Comparison of ENCODE assay signal across 22 cellular contexts in genomic region chr5:82339744-82340143, GRCh38.
"Had no signal": no experiment of that assay in that cellular context is flagged by ENCODE, and none has a peak within 500 bp of the region (broad histone marks: within the 10 kb centered on the region; RNA-seq: fewer than 3 reads in every experiment).

No MANE protein-coding gene starts in this region.

- H3K9me3 Mint-ChIP-seq: activated naive CD8-positive, alpha-beta T cell treated with anti-CD3 and anti-CD28 coated beads for 36 hours; activated T-cell treated with anti-CD3 and anti-CD28 coated beads, Interleukin-2, amount 50 U/mL, for 4 hours; activated T-helper 2 cell treated with anti-CD3 and anti-CD28 coated beads, Interferon-gamma antibody, Interleukin-2, Interleukin-4, amounts not matched to agents 10 μg/mL and 5 μg/mL and 100 μg/mL, durations not matched to agents 14 hours and 24 hours and 36 hours; neural crest cell had no signal

- H3K4me3 ChIP-seq: mucosa of descending colon, spleen had no signal

- H3K36me3 ChIP-seq: spleen had no signal

- H3K36me3 Mint-ChIP-seq: activated naive CD8-positive, alpha-beta T cell treated with anti-CD3 and anti-CD28 coated beads for 36 hours had no signal

- ATAC-seq: activated T-cell treated with anti-CD3 and anti-CD28 coated beads, Interleukin-2, amount 50 U/mL, for 4 hours; left ventricle myocardium superior; mucosa of descending colon; T-helper 17 cell had no signal

- DNase-seq: activated CD4-positive, alpha-beta T cell treated with anti-CD3 and anti-CD28 coated beads for 4 hours; activated CD4-positive, alpha-beta T cell treated with anti-CD3 and anti-CD28 coated beads, Interleukin-2, amount 50 U/mL, for 48 hours; activated CD4-positive, CD25-positive, alpha-beta regulatory T cell; activated CD8-positive, alpha-beta memory T cell treated with anti-CD3 and anti-CD28 coated beads, Interleukin-2, amount 50 U/mL, for 48 hours; activated naive CD4-positive, alpha-beta T cell; activated naive CD8-positive, alpha-beta T cell treated with anti-CD3 and anti-CD28 coated beads for 36 hours; activated T-cell treated with anti-CD3 and anti-CD28 coated beads, Interleukin-2, amount 50 U/mL, for 4 hours; cerebellar nuclear complex; cortex of kidney; hippocampal formation; kidney glomerular epithelial cell; left ventricle myocardium superior; mammary epithelial cell; mucosa of descending colon; spleen; stimulated activated CD4-positive, alpha-beta T cell treated with anti-CD3 and anti-CD28 coated beads, Interleukin-4, amount 100 ng/mL, for 1 hour; stimulated activated naive CD4-positive, alpha-beta T cell treated with Interleukin-2 at 50 U/mL for 16 hours; SW 1271; T-helper 17 cell had no signal

- H3K27ac ChIP-seq: epithelial cell of prostate, spleen had no signal

- H3K4me3 Mint-ChIP-seq: activated naive CD8-positive, alpha-beta T cell treated with anti-CD3 and anti-CD28 coated beads for 36 hours; activated T-cell treated with anti-CD3 and anti-CD28 coated beads, Interleukin-2, amount 50 U/mL, for 4 hours; neural crest cell; T-helper 17 cell had no signal

- H3K27me3 ChIP-seq: spleen had no signal

- H3K27ac Mint-ChIP-seq: activated naive CD8-positive, alpha-beta T cell treated with anti-CD3 and anti-CD28 coated beads for 36 hours; activated T-helper 2 cell treated with anti-CD3 and anti-CD28 coated beads, Interferon-gamma antibody, Interleukin-2, Interleukin-4, amounts not matched to agents 10 μg/mL and 5 μg/mL and 100 μg/mL, durations not matched to agents 14 hours and 24 hours and 36 hours; T-helper 17 cell had no signal

- H3K9me3 ChIP-seq: mucosa of descending colon, spleen had no signal
